11 cellular contexts compared by ENCODE assay signal in genomic region chr10:103276251-103276936, GRCh38. TPM values are rescaled to one million over a fixed set of nuclear protein-coding genes. Genes with fewer than 3 reads are reported as not detected.
DNase-seq lines count a peak whose midpoint lies in the region; TF ChIP-seq lines count a peak whose summit lies in the region.
"Had no signal": no experiment of that assay in that cellular context is flagged by ENCODE, and none has a peak within 500 bp of the region (broad histone marks: within the 10 kb centered on the region; RNA-seq: fewer than 3 reads in every experiment).

No MANE protein-coding gene starts in this region.

- H4K8ac ChIP-seq in neuronal stem cell (ENCODE audit: low read depth, low read length), result no peak overlapping the region

- no peak overlapping the region for H2BK15ac ChIP-seq in neuronal stem cell (ENCODE audit: low read length)

- peaks cover 7% of the 10 kb centered on the region for H3K4me1 Mint-ChIP-seq in Calu3 (ENCODE audit: low read depth, unreplicated experiment)

- H3K4me3 Mint-ChIP-seq in Calu3 (ENCODE audit: low read depth, unreplicated experiment), result peak overlapping the region; percentile 74

- H2AK5ac ChIP-seq in neuronal stem cell (ENCODE audit: low read depth, low read length), result no peak overlapping the region

- peak overlapping the region; percentile 74 for H3K18ac ChIP-seq in neuronal stem cell (ENCODE audit: low read length)

- no peak overlapping the region for H2BK12ac ChIP-seq in neuronal stem cell (ENCODE audit: low read length)

- H3K14ac ChIP-seq in neuronal stem cell (ENCODE audit: low read length), result no peak overlapping the region

- H3K36me3 ChIP-seq in neuronal stem cell (replicated peaks in 1 of 2; ENCODE audit: control insufficient read depth in 2 of 2, insufficient read depth in 2 of 2, low read length in 2 of 2), result peaks cover 0 to 14% of the 10 kb centered on the region in 2 donors
- H3K36me3 ChIP-seq: thyroid gland had no signal

- peak overlapping the region; percentile 72 for H3K9ac ChIP-seq in neuronal stem cell (ENCODE audit: low read depth, low read length, poor library complexity)

- H2BK5ac ChIP-seq in neuronal stem cell (ENCODE audit: low read length), result peak overlapping the region; percentile 46

- H3K23ac ChIP-seq in neuronal stem cell (ENCODE audit: low read depth, low read length, poor library complexity), result no peak overlapping the region

- peaks cover 0 to 5% of the 10 kb centered on the region in 2 donors for H3K9me3 ChIP-seq in neuronal stem cell (replicated peaks in 1 of 2; ENCODE audit: control insufficient read depth in 2 of 2, insufficient read depth in 1 of 2, low read depth in 1 of 2, low read length in 2 of 2)
- H3K9me3 ChIP-seq: thyroid gland had no signal

- intact Hi-C loops in Calu3 (cut with micrococcal nuclease; ENCODE audit: unreplicated experiment), result no loop called here
- intact Hi-C loops in dorsolateral prefrontal cortex (cut with DNase I), result no loop called here

- H4K91ac ChIP-seq in neuronal stem cell (ENCODE audit: low read depth, low read length, poor library complexity), result no peak overlapping the region

- BruUV-seq in Calu3 (replicated peaks; lab: Mats Ljungman, UMichigan), result no TSS peak

- H3K79me1 ChIP-seq in neuronal stem cell (ENCODE audit: low read depth, low read length), result no peaks in the 10 kb centered on the region

- no peaks in the 10 kb centered on the region for H3K9me3 Mint-ChIP-seq in Calu3 (ENCODE audit: low read depth, unreplicated experiment)

- peaks cover 8% of the 10 kb centered on the region for H3K36me3 Mint-ChIP-seq in Calu3 (ENCODE audit: insufficient read depth, unreplicated experiment)

- H3K4me2 ChIP-seq in neuronal stem cell (ENCODE audit: insufficient read depth, low read length, poor library complexity, severe bottlenecking), result peak overlapping the region; percentile 95

- no CpG with 5 or more reads among the region's 25 CpGs for WGBS in neuronal stem cell (ENCODE audit: extremely low coverage in 2 of 2, insufficient read length in 2 of 2, insufficient replicate concordance in 1 of 2), 2 donors

- peak overlapping the region; percentile 98 for H2AFZ ChIP-seq in neuronal stem cell (ENCODE audit: low read length)

- H3K27ac ChIP-seq in dorsolateral prefrontal cortex (peak overlapping the region in 38 of 59 donors; percentile 2 to 87 (median 70)), neuronal stem cell (replicated peaks; ENCODE audit: low read length) (no peak overlapping the region)
- H3K27ac ChIP-seq: thyroid gland had no signal

- H3K27me3 Mint-ChIP-seq in Calu3 (ENCODE audit: unreplicated experiment), result peaks cover 58% of the 10 kb centered on the region

- peak overlapping the region; percentile 47 for H3K4me3 ChIP-seq in Jurkat, Clone E6-1 (ENCODE audit: low read length)
- H3K4me3 ChIP-seq in dorsolateral prefrontal cortex, result peak overlapping the region in 58 of 59 donors; percentile 17 to 72 (median 58)
- H3K4me3 ChIP-seq in neuronal stem cell (ENCODE audit: low read length in 2 of 2), result peak overlapping the region; percentile 67 to 79

- H3K4ac ChIP-seq in neuronal stem cell (ENCODE audit: low read length), result no peak overlapping the region

- peaks cover 12 to 18% of the 10 kb centered on the region in 2 donors for H3K4me1 ChIP-seq in neuronal stem cell (ENCODE audit: control insufficient read depth in 2 of 2, insufficient read depth in 1 of 2, low read depth in 1 of 2, low read length in 2 of 2)

- no peak overlapping the region for H2BK120ac ChIP-seq in neuronal stem cell (ENCODE audit: low read depth, low read length)

- no peak for TF ChIP-seq CTCF in Calu3 (IDR thresholded peaks at IDR 0.05; ENCODE audit: unreplicated experiment)
- TF ChIP-seq CTCF in dorsolateral prefrontal cortex (IDR thresholded peaks at IDR 0.05 in 54 of 56, conservative IDR thresholded peaks at IDR 0.05 in 2 of 56; ENCODE audit: low read depth in 1 of 56, partially characterized antibody in 56 of 56), result no peak

- CTCF ChIA-PET in Calu3 (lab: Charles Lee), result interaction anchor here (0.5 to 0.6 kb wide), 2 partner anchors 127 to 380 kb away, joined by 3 to 6 read pairs; no protein-coding TSS in a partner anchor

- DNase-seq in Calu3 (no peak), dorsolateral prefrontal cortex (peak in 2 of 10 donors; percentile 4 to 41), neuronal stem cell (ENCODE audit: low spot score) (no peak), NCI-H69 (lab: John Stamatoyannopoulos, UW) (no peak), D341Med (ENCODE audit: low spot score) (no peak), DMS 273 (lab: John Stamatoyannopoulos, UW; ENCODE audit: unreplicated experiment) (no peak)
- no peak for DNase-seq in Jurkat, Clone E6-1 (ENCODE audit: low read depth, low spot score)
- DNase-seq: dermis blood vessel endothelial cell; NK-92 treated with Interleukin-12 subunit alpha and Interleukin-12 subunit beta, amount 100 ng/mL, for 24 hours; thyroid gland had no signal

- H3K27ac Mint-ChIP-seq in Calu3 (ENCODE audit: unreplicated experiment), result no peak overlapping the region

- peaks cover 0 to 56% (median 22%) of the 10 kb centered on the region in 45 donors for H3K27me3 ChIP-seq in dorsolateral prefrontal cortex
- H3K27me3 ChIP-seq in neuronal stem cell (ENCODE audit: control insufficient read depth in 3 of 3, insufficient read depth in 3 of 3, low read depth in 1 of 3, low read length in 3 of 3), result peaks cover 13 to 36% (median 17%) of the 10 kb centered on the region in 3 experiments

RNA-seq across cellular contexts. Expression of gene INA, which starts 0.5 kb away (rescaled TPM):
- total RNA-seq in Calu3 (2022), result 1.3 and 1.9 TPM in 2 replicates
- 9.2 TPM for polyA plus RNA-seq in Jurkat, Clone E6-1 (2012; ENCODE audit: insufficient read depth, insufficient read length)
- total RNA-seq in dorsolateral prefrontal cortex, result 100 to 1,000 TPM in 105 of 120 experiments, 10 to 100 TPM in 15; 35.6 to 267 (median 169) TPM
- polyA plus RNA-seq in neuronal stem cell (2013, experiment 1 of 2), result 11.2 TPM
- 11.1 TPM for polyA plus RNA-seq in neuronal stem cell (2013, experiment 2 of 2)
- total RNA-seq: dermis blood vessel endothelial cell had no signal

RNA-seq across cellular contexts. Expression of gene RPEL1, which starts 30.7 kb away (rescaled TPM):
- total RNA-seq in Calu3 (2022), result 0.57 and 0.61 TPM in 2 replicates
- not detected for polyA plus RNA-seq in Jurkat, Clone E6-1 (2012; ENCODE audit: insufficient read depth, insufficient read length)
- under 1 TPM in 4 of 120 experiments, not detected in 116; 0.29 to 0.54 (median 0.43) TPM for total RNA-seq in dorsolateral prefrontal cortex
- 0.01 TPM for polyA plus RNA-seq in neuronal stem cell (2013, experiment 1 of 2)
- 0.01 TPM for polyA plus RNA-seq in neuronal stem cell (2013, experiment 2 of 2)
- total RNA-seq: left colon, thyroid gland had no signal

Comparison
In these comparisons a context has a peak if more than half of its experiments do, and no peak if none do; other contexts are left out.
1. RNA of gene INA, which starts 0.5 kb away (total RNA-seq): 35.6 to 267 TPM in dorsolateral prefrontal cortex; 1.3 to 1.9 TPM in Calu3; every median in the first group is over 10 times any median in the second.
2. Peak in every context shown above with its lines, with median percentiles within 50 percentile points of each other: H3K4me3 ChIP-seq.